ENCODE assay signal across 1 cellular context in genomic region chr15:98504998-98505397, GRCh38.
TF ChIP-seq lines count a peak whose summit lies in the region.

No MANE protein-coding gene starts in this region.

TF ChIP-seq in IMR-90, 13 proteins besides CTCF, POLR2A, EP300 and RAD21 (continued from another document):
- no peak for TF ChIP-seq MXI1 (IDR thresholded peaks at IDR 0.05; ENCODE audit: borderline replicate concordance, low read depth, low read length)
- no peak for TF ChIP-seq RCOR1 (IDR thresholded peaks at IDR 0.05; ENCODE audit: insufficient replicate concordance, low read length)
